Comparison of ENCODE assay signal across 15 cellular contexts in the genomic region with DNA sequence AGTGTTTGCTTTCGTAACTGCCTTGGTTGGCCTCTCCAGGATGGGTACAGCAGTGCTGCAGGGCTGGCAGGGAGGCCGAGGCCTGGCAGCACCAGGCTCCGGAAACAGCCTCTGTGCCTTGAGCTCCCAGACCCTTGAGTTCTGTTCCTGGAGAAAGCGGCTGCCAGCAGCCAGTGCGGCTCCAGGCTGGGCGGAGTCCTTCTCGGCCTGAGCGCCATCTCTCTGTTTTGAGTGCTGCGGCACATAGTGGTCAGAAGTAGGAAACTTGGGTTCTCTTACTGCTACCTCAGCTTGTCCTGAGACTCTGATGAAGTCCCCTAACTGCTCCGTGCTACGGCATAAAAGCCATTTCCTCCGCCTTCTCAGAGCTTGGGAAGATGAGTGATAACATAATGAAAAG.
DNase-seq lines count a peak whose midpoint lies in the region; ATAC-seq, FAIRE-seq and TF ChIP-seq lines count a peak whose summit lies in the region.
"Had no signal": no experiment of that assay in that cellular context is flagged by ENCODE, and none has a peak within 500 bp of the region (broad histone marks: within the 10 kb centered on the region; RNA-seq: fewer than 3 reads in every experiment).

No MANE protein-coding gene starts in this region.

- no peak for FAIRE-seq in kidney (lab: Jason Lieb, UNC)
- FAIRE-seq: H1 had no signal

- DNase-seq in right cardiac atrium, result peak in 1 of 3 donors; percentile 48
- DNase-seq in Right ventricle myocardium inferior (ENCODE audit: missing footprints), result no peak
- DNase-seq in NCI-H526 treated with DMSO at 0.1 percent for 48 hours (lab: John Stamatoyannopoulos, UW), result peak; percentile 3
- no peak for DNase-seq in fibroblast of villous mesenchyme (ENCODE audit: low read depth)
- peak in 1 of 2 donors; percentile 63 for DNase-seq in aorta
- DNase-seq in kidney, result no peak
- DNase-seq in OCI-M1 (lab: John Stamatoyannopoulos, UW), result no peak
- DNase-seq: activated CD4-positive, alpha-beta T cell treated with anti-CD3 and anti-CD28 coated beads, Interleukin-2, amount 50 U/mL, for 1 hour; foreskin keratinocyte; Karpas-422; NCI-H2171 treated with DMSO at 0.1 percent for 48 hours; stimulated activated CD4-positive, alpha-beta T cell treated with anti-CD3 and anti-CD28 coated beads, Interleukin-1b, Interleukin-23, amount 100 ng/mL, for 48 hours had no signal

- no peaks in the 10 kb centered on the region for H3K36me3 ChIP-seq in aorta (ENCODE audit: control insufficient read depth in 1 of 2, insufficient read depth in 2 of 2, low read length in 1 of 2)
- H3K36me3 ChIP-seq in kidney (ENCODE audit: control insufficient read depth in 1 of 2, insufficient read depth in 2 of 2, low read length in 2 of 2), result no peaks in the 10 kb centered on the region
- H3K36me3 ChIP-seq: prostate gland had no signal

- H3K4me1 ChIP-seq in right cardiac atrium (ENCODE audit: control insufficient read depth, insufficient read depth, low read length), result no peaks in the 10 kb centered on the region
- no peaks in the 10 kb centered on the region for H3K4me1 ChIP-seq in aorta (ENCODE audit: control insufficient read depth in 1 of 2, insufficient read depth in 2 of 2, low read length in 2 of 2)
- no peaks in the 10 kb centered on the region for H3K4me1 ChIP-seq in kidney (ENCODE audit: control insufficient read depth in 1 of 2, insufficient read depth in 1 of 2, low read depth in 1 of 2, low read length in 2 of 2)
- H3K4me1 ChIP-seq: foreskin keratinocyte, prostate gland had no signal

- ATAC-seq in right cardiac atrium, result peak; percentile 21 to 58
- ATAC-seq in Right ventricle myocardium inferior, result no peak
- peak; percentile 70 for ATAC-seq in aorta (ENCODE audit: low FRiP score)
- no peak for ATAC-seq in GM18909 (IDR thresholded peaks at IDR 0.05; ENCODE audit: poor library complexity, unreplicated experiment)
- ATAC-seq: foreskin keratinocyte had no signal

- H3K27ac ChIP-seq in right cardiac atrium (ENCODE audit: low read length) (no peak overlapping the region), aorta (ENCODE audit: low read depth in 1 of 2, low read length in 2 of 2) (no peak overlapping the region), kidney (ENCODE audit: low read depth in 2 of 2, low read length in 2 of 2) (no peak overlapping the region)
- H3K27ac ChIP-seq: foreskin keratinocyte, prostate gland had no signal

- H3K9ac ChIP-seq in kidney (ENCODE audit: low read length in 2 of 2), result no peak overlapping the region

- H3K4me3 ChIP-seq in right cardiac atrium (ENCODE audit: low read length) (no peak overlapping the region), fibroblast of villous mesenchyme (ENCODE audit: low read depth, low read length) (no peak overlapping the region), aorta (ENCODE audit: low read length in 2 of 2) (no peak overlapping the region), kidney (ENCODE audit: low read length in 2 of 2) (no peak overlapping the region)
- H3K4me3 ChIP-seq: prostate gland had no signal

- TF ChIP-seq CTCF in fibroblast of villous mesenchyme (IDR thresholded peaks at IDR 0.05; ENCODE audit: insufficient read depth, low read depth, low read length) (peak; percentile 8), kidney (IDR thresholded peaks at IDR 0.05; ENCODE audit: borderline replicate concordance, extremely low read depth, insufficient read depth) (no peak)

- WGBS in right cardiac atrium, result 73% methylated on average over 12 of the region's 12 CpGs
- 57 to 77% methylated on average over 12 of the region's 12 CpGs for WGBS in aorta, 2 donors

- H3K27me3 ChIP-seq in right cardiac atrium (ENCODE audit: control insufficient read depth, insufficient read depth), result no peaks in the 10 kb centered on the region
- no peaks in the 10 kb centered on the region for H3K27me3 ChIP-seq in aorta (ENCODE audit: control insufficient read depth in 1 of 2, insufficient read depth in 2 of 2, low read length in 1 of 2)
- H3K27me3 ChIP-seq: foreskin keratinocyte had no signal

- H3K9me3 ChIP-seq in right cardiac atrium (ENCODE audit: control insufficient read depth, low read length), result no peaks in the 10 kb centered on the region
- no peaks in the 10 kb centered on the region for H3K9me3 ChIP-seq in aorta (ENCODE audit: control insufficient read depth, low read length)
- no peaks in the 10 kb centered on the region for H3K9me3 ChIP-seq in kidney (ENCODE audit: control insufficient read depth in 1 of 2, low read length in 2 of 2)
- H3K9me3 ChIP-seq: prostate gland had no signal

- intact Hi-C loops in right cardiac atrium (cut with DNase I), result no loop called here
- intact Hi-C loops in Right ventricle myocardium inferior (cut with DNase I), result no loop called here
- intact Hi-C loops in aorta (cut with DNase I), result no loop called here
- intact Hi-C loops in kidney (cut with DNase I), result no loop called here

Comparison
In these comparisons a context has a peak if more than half of its experiments do, and no peak if none do; other contexts are left out.
1. ATAC-seq: peak in right cardiac atrium (2 of 2) and aorta (single experiment); none in Right ventricle myocardium inferior (single experiment) and GM18909 (single experiment).